In the genomic region with DNA sequence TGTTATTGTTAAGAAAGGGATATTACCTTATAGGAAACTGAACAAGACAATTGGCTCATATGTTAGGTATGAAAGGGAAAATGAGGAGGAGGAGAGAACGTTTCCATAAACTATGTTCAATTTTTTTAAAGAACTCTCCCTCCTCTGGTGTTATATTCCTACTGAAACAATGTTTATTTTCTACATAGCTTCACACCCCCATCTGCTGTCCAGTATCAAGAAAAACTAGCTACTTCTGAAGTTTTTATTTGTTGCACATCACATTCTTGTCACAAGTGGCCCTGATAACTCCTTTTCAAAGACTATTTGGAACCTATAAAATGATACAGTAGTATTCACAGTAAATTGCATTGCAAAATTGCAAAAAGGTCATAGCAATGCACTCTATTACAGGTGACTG, we compare ENCODE assay signal across 21 cellular contexts.
A peak's percentile ranks its signal among the peaks of the same experiment; 100 is the strongest.
DNase-seq lines count a peak whose midpoint lies in the region; ATAC-seq, FAIRE-seq and TF ChIP-seq lines count a peak whose summit lies in the region.
"Had no signal": no experiment of that assay in that cellular context is flagged by ENCODE, and none has a peak within 500 bp of the region (broad histone marks: within the 10 kb centered on the region; RNA-seq: fewer than 3 reads in every experiment).

No MANE protein-coding gene starts in this region.

- H3F3A ChIP-seq in SK-N-SH (replicated peaks; ENCODE audit: insufficient read depth) = no peaks in the 10 kb centered on the region

- POLR2A ChIA-PET in SK-N-SH (lab: Yijun Ruan, JAX) = no interaction called here
- POLR2A ChIA-PET in endothelial cell of umbilical vein (lab: Charles Lee) = no interaction called here
- POLR2A ChIA-PET in A673 (lab: Charles Lee; ENCODE audit: low non-redundant PET) = no interaction called here

- H3K9me1 ChIP-seq in endothelial cell of umbilical vein (replicated peaks; ENCODE audit: control insufficient read depth, extremely low read depth, insufficient read depth, low read length) = no peaks in the 10 kb centered on the region

- BruUV-seq in endothelial cell of umbilical vein (replicated peaks; lab: Mats Ljungman, UMichigan) (no TSS peak), A673 (replicated peaks; lab: Mats Ljungman, UMichigan) (no TSS peak)

- H3K36me3 ChIP-seq in SK-N-SH (replicated peaks in 1 of 2; ENCODE audit: control insufficient read depth in 1 of 2, insufficient read depth in 2 of 2, low read length in 1 of 2) (no peaks in the 10 kb centered on the region), endothelial cell of umbilical vein (ENCODE audit: control insufficient read depth in 2 of 2, extremely low read depth in 1 of 2, insufficient read depth in 2 of 2, low read length in 2 of 2) (no peaks in the 10 kb centered on the region), A673 (ENCODE audit: insufficient read depth, low read length, poor library complexity, severe bottlenecking) (no peaks in the 10 kb centered on the region)
- H3K36me3 ChIP-seq: heart left ventricle, SJCRH30 had no signal

- no peaks in the 10 kb centered on the region for H3K9me3 ChIP-seq in SK-N-SH
- no peaks in the 10 kb centered on the region for H3K9me3 ChIP-seq in endothelial cell of umbilical vein (replicated peaks; ENCODE audit: control insufficient read depth, insufficient read depth, low read length)
- no peaks in the 10 kb centered on the region for H3K9me3 ChIP-seq in A673 (ENCODE audit: low read depth, low read length, poor library complexity, severe bottlenecking)
- H3K9me3 ChIP-seq: SJCRH30 had no signal

- H3K4me1 ChIP-seq in SK-N-SH (ENCODE audit: control insufficient read depth in 1 of 2, insufficient read depth in 2 of 2, low read depth in 1 of 2, low read length in 1 of 2) = no peaks in the 10 kb centered on the region
- H3K4me1 ChIP-seq in endothelial cell of umbilical vein (ENCODE audit: control insufficient read depth, extremely low read depth, insufficient read depth, low read length) = no peaks in the 10 kb centered on the region
- no peaks in the 10 kb centered on the region for H3K4me1 ChIP-seq in A673 (ENCODE audit: insufficient read depth, low read length, poor library complexity, severe bottlenecking)
- H3K4me1 ChIP-seq: heart left ventricle, SJCRH30 had no signal

- H4K20me1 ChIP-seq in SK-N-SH (ENCODE audit: insufficient read depth) (no peaks in the 10 kb centered on the region), endothelial cell of umbilical vein (replicated peaks; ENCODE audit: control insufficient read depth, extremely low read depth, insufficient read depth, low read length) (no peaks in the 10 kb centered on the region)

- H3K27ac ChIP-seq in SK-N-SH (ENCODE audit: low read depth in 2 of 2, low read length in 1 of 2) (no peak overlapping the region), endothelial cell of umbilical vein (ENCODE audit: insufficient read depth, low read depth, low read length) (no peak overlapping the region), A673 (ENCODE audit: low read depth, low read length, poor library complexity, severe bottlenecking) (no peak overlapping the region)
- H3K27ac ChIP-seq: coronary artery, heart left ventricle, SJCRH30 had no signal

- no peak overlapping the region for H3K9ac ChIP-seq in SK-N-SH
- no peak overlapping the region for H3K9ac ChIP-seq in endothelial cell of umbilical vein (replicated peaks; ENCODE audit: extremely low read depth, insufficient read depth, low read length)

- DNase-seq in SK-N-SH = no peak
- peak; percentile 41 for DNase-seq in OCI-M1 (lab: John Stamatoyannopoulos, UW)
- DNase-seq in endothelial cell of umbilical vein (ENCODE audit: low read depth, low spot score) = peak; percentile 71
- no peak for DNase-seq in left lobe of liver (ENCODE audit: low spot score)
- no peak for DNase-seq in dedifferentiated amniotic fluid mesenchymal stem cell (ENCODE audit: extremely low spot score)
- DNase-seq in A673 (ENCODE audit: low spot score) = no peak
- DNase-seq: activated CD4-positive, alpha-beta T cell treated with anti-CD3 and anti-CD28 coated beads for 48 hours; activated CD8-positive, alpha-beta memory T cell treated with anti-CD3 and anti-CD28 coated beads, Interleukin-2, amount 50 U/mL, for 4 hours; activated gamma-delta T cell treated with Interleukin-2 at 50 U/mL for 16 hours; erythroblast; H7; heart left ventricle; NCI-H1092 treated with DMSO at 0.1 percent for 48 hours; nephron progenitor cell; retina; T1000 had no signal

- no peaks in the 10 kb centered on the region for H3K27me3 ChIP-seq in SK-N-SH (ENCODE audit: insufficient read depth)
- no peaks in the 10 kb centered on the region for H3K27me3 ChIP-seq in endothelial cell of umbilical vein (ENCODE audit: control insufficient read depth in 2 of 2, insufficient read depth in 2 of 2, low read length in 2 of 2)
- H3K27me3 ChIP-seq in A673 (replicated peaks; ENCODE audit: insufficient read depth, low read depth, low read length, poor library complexity) = no peaks in the 10 kb centered on the region
- H3K27me3 ChIP-seq: heart left ventricle, SJCRH30 had no signal

- no peak for TF ChIP-seq POLR2A in endothelial cell of umbilical vein (IDR thresholded peaks at IDR 0.05; ENCODE audit: low read depth, low read length)

- no peaks in the 10 kb centered on the region for H3K9me2 ChIP-seq in SK-N-SH

- no peak overlapping the region for H3K4me3 ChIP-seq in SK-N-SH (ENCODE audit: low read depth in 2 of 2, low read length in 1 of 2)
- H3K4me3 ChIP-seq in endothelial cell of umbilical vein (replicated peaks in 1 of 3; ENCODE audit: insufficient read depth in 1 of 3, low read depth in 1 of 3, low read length in 3 of 3) = no peak overlapping the region
- no peak overlapping the region for H3K4me3 ChIP-seq in A673 (ENCODE audit: low read depth, low read length, poor library complexity, severe bottlenecking)
- H3K4me3 ChIP-seq: coronary artery, heart left ventricle, SJCRH30 had no signal

- dilution Hi-C loops in endothelial cell of umbilical vein (cut with MboI; ENCODE audit: extremely low pct_ligation_motif_present, low sequenced_read_pairs) = no loop called here

- peak; percentile 15; the same call in 1 of the 2 replicates for TF ChIP-seq CTCF in SK-N-SH (IDR thresholded peaks at IDR 0.05)
- no peak for TF ChIP-seq CTCF in endothelial cell of umbilical vein (IDR thresholded peaks at IDR 0.05; ENCODE audit: extremely low read depth in 1 of 2, insufficient read depth in 1 of 2, low read depth in 1 of 2, low read length in 2 of 2)
- TF ChIP-seq CTCF in A673 (conservative IDR thresholded peaks at IDR 0.05; ENCODE audit: low read depth, low read length) = no peak

- FAIRE-seq in endothelial cell of umbilical vein (lab: Jason Lieb, UNC) = no peak
- FAIRE-seq: G401.6 had no signal

- CTCF ChIA-PET in SK-N-SH (lab: Yijun Ruan, JAX) (no interaction called here), endothelial cell of umbilical vein (lab: Charles Lee) (interaction anchor here (0.6 to 3.7 kb wide), 16 partner anchors 9 to 1366 kb away, joined by 3 to 98 read pairs (median 4); no protein-coding TSS in a partner anchor), A673 (lab: Charles Lee) (no interaction called here)

- TF ChIP-seq EP300 in SK-N-SH (IDR thresholded peaks at IDR 0.05; ENCODE audit: borderline replicate concordance in 1 of 2, low read depth in 1 of 2, low read length in 1 of 2) = no peak

- H2AFZ ChIP-seq in SK-N-SH (ENCODE audit: low read depth) = no peak overlapping the region
- no peak overlapping the region for H2AFZ ChIP-seq in endothelial cell of umbilical vein (ENCODE audit: low read depth, low read length)

- H3K4me2 ChIP-seq in SK-N-SH = no peak overlapping the region
- no peak overlapping the region for H3K4me2 ChIP-seq in endothelial cell of umbilical vein (ENCODE audit: insufficient read depth, low read length)

- TF ChIP-seq RAD21 in SK-N-SH (IDR thresholded peaks at IDR 0.05; ENCODE audit: low read length) = peak; percentile 5; the same call in 1 of the 2 replicates

- ATAC-seq in SK-N-SH treated with all-trans-retinoic acid at 6 μM for 48 hours = no peak
- ATAC-seq in left lobe of liver = no peak
- ATAC-seq in HG02763 (IDR thresholded peaks at IDR 0.05; ENCODE audit: unreplicated experiment) = no peak
- ATAC-seq: heart left ventricle had no signal

- WGBS in SK-N-SH (ENCODE audit: low lambda C conversion rate) = 0% methylated on average over 1 of the region's 1 CpG

- intact Hi-C loops in endothelial cell of umbilical vein (cut with micrococcal nuclease) = loop anchor here (1.0 kb wide), 2 partner anchors 1143 to 1208 kb away; no protein-coding TSS in a partner anchor
- intact Hi-C loops in A673 (cut with micrococcal nuclease; ENCODE audit: unreplicated experiment) = no loop called here

- H3K79me2 ChIP-seq in SK-N-SH (ENCODE audit: insufficient read depth) (no peaks in the 10 kb centered on the region), endothelial cell of umbilical vein (ENCODE audit: control insufficient read depth, insufficient read depth, low read length) (no peaks in the 10 kb centered on the region)

TF ChIP-seq in SK-N-SH, 30 proteins besides CTCF, POLR2A, EP300 and RAD21 (continues in another document):
- TF ChIP-seq CHD2 (IDR thresholded peaks at IDR 0.05; ENCODE audit: low read length, partially characterized antibody) = no peak
- TF ChIP-seq MXI1 (IDR thresholded peaks at IDR 0.05; ENCODE audit: low read depth, low read length) = no peak
- TF ChIP-seq NRF1 (IDR thresholded peaks at IDR 0.05; ENCODE audit: low read depth, low read length) = no peak
- no peak for TF ChIP-seq FOSL2 (IDR thresholded peaks at IDR 0.05; ENCODE audit: borderline replicate concordance, low read depth)

TF ChIP-seq in SK-N-SH treated with all-trans-retinoic acid at 6 μM for 48 hours, 23 proteins besides CTCF, POLR2A, EP300 and RAD21 (continues in another document):
- TF ChIP-seq TCF4 (CRISPR knock-in tag; IDR thresholded peaks at IDR 0.05; ENCODE audit: borderline replicate concordance) (no peak), ZNF565 (CRISPR knock-in tag; conservative IDR thresholded peaks at IDR 0.05; ENCODE audit: low read depth) (no peak), ZFP30 (CRISPR knock-in tag; IDR thresholded peaks at IDR 0.05) (no peak)

TF ChIP-seq in endothelial cell of umbilical vein, 7 proteins besides CTCF, POLR2A, EP300 and RAD21:
- TF ChIP-seq MYC (IDR thresholded peaks at IDR 0.05; ENCODE audit: low read depth, low read length) (no peak), EZH2 (IDR thresholded peaks at IDR 0.05; ENCODE audit: borderline replicate concordance, low read depth, low read length, severe bottlenecking) (no peak), POLR2AphosphoS5 (IDR thresholded peaks at IDR 0.05; ENCODE audit: insufficient read depth, low read depth, low read length) (no peak), GATA2 (IDR thresholded peaks at IDR 0.05; ENCODE audit: insufficient read depth, insufficient read length, low read depth, low read length) (no peak), JUN (IDR thresholded peaks at IDR 0.05; ENCODE audit: borderline replicate concordance, insufficient read depth, insufficient read length, low read depth) (no peak), FOS (IDR thresholded peaks at IDR 0.05; ENCODE audit: borderline replicate concordance, insufficient read depth, low read length) (no peak)
- TF ChIP-seq, protein P1, sequence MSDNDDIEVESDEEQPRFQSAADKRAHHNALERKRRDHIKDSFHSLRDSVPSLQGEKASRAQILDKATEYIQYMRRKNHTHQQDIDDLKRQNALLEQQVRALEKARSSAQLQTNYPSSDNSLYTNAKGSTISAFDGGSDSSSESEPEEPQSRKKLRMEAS (IDR thresholded peaks at IDR 0.05; ENCODE audit: insufficient read depth, insufficient read length) = no peak

Comparison
In these comparisons a context has a peak if more than half of its experiments do, and no peak if none do; other contexts are left out.
1. DNase-seq: peak in OCI-M1 (single experiment) and endothelial cell of umbilical vein (single experiment); none in SK-N-SH (single experiment), left lobe of liver (single experiment), dedifferentiated amniotic fluid mesenchymal stem cell (single experiment) and A673 (single experiment).